6 cellular contexts compared by ENCODE assay signal in the genomic region with DNA sequence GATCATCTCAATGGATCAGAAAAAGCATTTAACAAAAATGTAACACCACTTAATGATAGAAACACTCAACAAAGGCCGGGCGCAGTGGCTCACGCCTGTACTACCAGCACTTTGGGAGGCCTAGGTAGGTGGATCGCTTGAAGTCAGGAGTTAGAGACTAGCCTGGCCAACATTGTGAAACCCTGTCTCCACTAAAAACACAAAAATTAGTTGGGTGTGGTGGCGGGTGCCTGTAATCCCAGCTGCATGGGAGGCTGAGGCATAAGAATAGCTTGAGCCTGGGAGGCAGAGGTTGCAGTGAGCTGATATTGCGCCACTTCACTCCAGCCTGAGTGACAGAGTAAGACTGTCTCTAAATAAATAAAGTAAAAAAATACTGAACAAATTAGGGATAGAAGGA.
"Had no signal": no experiment of that assay in that cellular context is flagged by ENCODE, and none has a peak within 500 bp of the region (broad histone marks: within the 10 kb centered on the region; RNA-seq: fewer than 3 reads in every experiment).

No MANE protein-coding gene starts in this region.

- FAIRE-seq: HTR-8/SVneo, K562 had no signal

- DNase-seq: IMR-90, KBM-7, KG1 had no signal

- ATAC-seq: K562 had no signal

- H3K4me3 ChIP-seq: K562 had no signal

- H3K27ac ChIP-seq: HL-60 had no signal
